Comparison of ENCODE assay signal across 1 cellular context in the genomic region with DNA sequence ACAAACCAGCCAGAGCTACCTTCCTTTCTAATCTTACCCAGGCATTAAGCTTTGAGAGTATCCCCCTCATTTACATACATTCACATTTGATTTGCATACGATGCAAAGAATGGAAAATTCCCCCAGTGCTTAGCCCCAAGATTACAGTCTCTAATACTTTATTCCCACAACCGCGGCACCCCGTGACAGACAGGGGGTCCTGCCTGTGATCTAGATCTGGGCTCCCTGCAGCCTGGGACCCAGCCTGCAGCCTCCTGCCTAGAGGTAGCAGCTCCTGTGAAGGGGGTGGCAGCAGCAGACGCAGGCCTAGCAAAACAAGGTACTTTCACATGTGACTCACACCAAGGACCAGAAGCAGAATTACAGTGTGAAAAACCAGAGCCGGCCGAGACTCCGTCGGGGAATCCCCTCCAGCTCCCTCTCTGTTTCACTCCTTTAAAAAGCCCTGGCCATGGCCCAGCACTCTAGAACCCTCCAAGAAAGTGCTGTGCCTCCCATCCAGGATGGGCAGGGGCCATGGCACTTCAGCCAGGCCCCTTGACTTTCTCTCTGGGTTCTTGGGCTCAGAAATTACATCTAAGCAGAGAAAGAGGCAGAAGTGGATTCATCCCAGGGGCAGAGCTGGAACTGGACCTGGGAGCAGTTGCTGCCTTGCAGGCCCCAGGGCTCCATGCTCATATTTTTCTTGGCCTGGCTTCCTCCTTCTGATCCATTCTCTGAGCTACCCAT.
TF ChIP-seq lines count a peak whose summit lies in the region.

No MANE protein-coding gene starts in this region.

TF ChIP-seq in HEK293, 187 proteins besides CTCF, POLR2A, EP300 and RAD21 (continued from another document):
- TF ChIP-seq BCL11B (tag by site-specific recombination; IDR thresholded peaks at IDR 0.05; ENCODE audit: low read depth), result no peak
